Comparison of ENCODE assay signal across 8 cellular contexts in the genomic region with DNA sequence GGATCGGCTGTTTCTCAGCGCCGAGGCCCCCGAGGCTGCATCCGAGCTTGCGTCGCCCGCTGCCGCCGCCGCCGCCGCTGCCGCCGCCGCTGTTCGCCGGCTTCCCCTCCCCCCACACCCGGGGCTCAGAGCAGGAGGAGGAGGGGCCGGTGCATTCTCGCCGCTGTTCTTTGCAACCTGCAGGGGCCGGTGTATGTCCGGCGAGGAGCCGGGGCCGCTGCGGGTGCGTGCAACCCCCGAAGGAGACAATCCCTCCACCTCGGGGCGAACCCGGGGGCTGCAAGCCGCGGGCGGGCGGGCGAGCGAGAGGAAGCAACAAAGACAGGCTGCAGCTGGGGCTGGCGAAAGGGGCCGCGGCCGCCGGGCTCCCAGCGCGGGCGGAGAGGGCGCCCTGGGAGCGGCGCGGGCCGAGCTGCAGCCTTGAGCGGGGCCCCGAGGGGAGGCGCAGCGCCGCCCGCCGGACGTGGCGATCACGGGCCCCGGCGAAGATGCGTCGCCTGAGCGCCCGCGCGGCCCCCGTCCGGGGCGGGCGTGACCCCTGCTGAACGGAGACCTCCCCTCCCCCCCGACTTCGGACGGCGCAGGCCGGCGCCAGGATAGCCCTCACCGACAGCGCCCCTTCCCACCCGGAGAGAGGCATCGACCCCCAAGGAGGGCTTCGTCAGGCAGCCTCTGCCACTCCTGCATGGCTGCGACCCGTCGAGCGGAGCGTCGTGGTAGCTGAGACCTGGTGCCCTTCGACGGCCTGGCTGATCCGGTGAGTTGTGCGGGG. TPM values are rescaled to one million over a fixed set of nuclear protein-coding genes. Genes with fewer than 3 reads are reported as not detected.
DNase-seq lines count a peak whose midpoint lies in the region; ATAC-seq, FAIRE-seq and TF ChIP-seq lines count a peak whose summit lies in the region.

No MANE protein-coding gene starts in this region.

- TF ChIP-seq EP300 in upper lobe of left lung (IDR thresholded peaks at IDR 0.05): no peak

- H3K36me3 ChIP-seq in pancreas (no peaks in the 10 kb centered on the region), upper lobe of left lung (no peaks in the 10 kb centered on the region)

- H3K27ac ChIP-seq in pancreas: peak overlapping the region in 3 of 4 donors; percentile 28 to 48 (median 44)
- peak overlapping the region in 2 of 4 donors; percentile 25 to 72 for H3K27ac ChIP-seq in upper lobe of left lung

- H3K4me3 ChIP-seq in pancreas (peak overlapping the region; percentile 51 to 69 (median 61)), upper lobe of left lung (peak overlapping the region; percentile 54 to 82 (median 78))

- TF ChIP-seq POLR2A in upper lobe of left lung (IDR thresholded peaks at IDR 0.05): no peak

- peaks cover 0 to 15% (median 12%) of the 10 kb centered on the region in 3 donors for H3K4me1 ChIP-seq in pancreas
- H3K4me1 ChIP-seq in upper lobe of left lung: peaks cover 8 to 52% (median 17%) of the 10 kb centered on the region in 4 donors

- FAIRE-seq in pancreas (lab: Jason Lieb, UNC): no peak

- in situ Hi-C loops in ACHN (cut with HindIII; ENCODE audit: low pct_ligation_motif_present, low pct_unique_long_range_greater_than_20kb, low sequenced_read_pairs): no loop called here

- 1 to 2% methylated on average over 49 to 96 of the region's 96 CpGs for WGBS in pancreas, 2 donors
- 3% methylated on average over 61 of the region's 96 CpGs; no CpG with 5 or more reads in 1 of the 2 donors for WGBS in upper lobe of left lung, 2 donors

- TF ChIP-seq CTCF in pancreas (IDR thresholded peaks at IDR 0.05) (peak in 1 of 4 donors; percentile 3), upper lobe of left lung (IDR thresholded peaks at IDR 0.05) (peak in 4 of 6 experiments; percentile 29 to 51 (median 46))

- ATAC-seq in GM18517 (IDR thresholded peaks at IDR 0.05; ENCODE audit: unreplicated experiment) (peak; percentile 24), HG03354 (IDR thresholded peaks at IDR 0.05; ENCODE audit: poor library complexity, severe bottlenecking, unreplicated experiment) (peak; percentile 35), pancreas (peak; percentile 18 to 46 (median 37)), upper lobe of left lung (ENCODE audit: low FRiP score in 2 of 2) (peak in 1 of 2 donors; percentile 2)

- H3K9me3 ChIP-seq in pancreas (no peaks in the 10 kb centered on the region), upper lobe of left lung (no peaks in the 10 kb centered on the region)

- intact Hi-C loops in pancreas (cut with DNase I): loop anchor here in 1 of 3 donors (10.0 kb wide), 1 partner anchor 110 kb away; no protein-coding TSS in a partner anchor

- H3K27me3 ChIP-seq in pancreas: no peaks in the 10 kb centered on the region
- H3K27me3 ChIP-seq in upper lobe of left lung: peaks cover 0 to 23% (median 6%) of the 10 kb centered on the region in 4 donors

- DNase-seq in ACHN: peak; percentile 73
- DNase-seq in OCI-M1 (lab: John Stamatoyannopoulos, UW): peak; percentile 80
- DNase-seq in activated effector memory CD4-positive, alpha-beta T cell treated with anti-CD3 and anti-CD28 coated beads, Interleukin-2, amount 50 U/mL, for 16 hours: peak; percentile 85
- DNase-seq in glomerular visceral epithelial cell (ENCODE audit: extremely low spot score): peak; percentile 35
- peak; percentile 71 to 87 (median 78) for DNase-seq in pancreas
- DNase-seq in upper lobe of left lung: peak; percentile 56 to 92

RNA-seq across cellular contexts. Expression of a gene that starts 0.7 kb away (rescaled TPM):
- total RNA-seq in pancreas: 1 to 10 TPM; 2.1 to 4.3 (median 3.3) TPM
- polyA plus RNA-seq in pancreas: 10 to 100 TPM in 1 of 2 donors, 1 to 10 TPM in 1; 5.6 to 14.6 TPM
- 1 to 10 TPM; 1.0 to 7.3 (median 3.7) TPM for total RNA-seq in upper lobe of left lung

Comparison
In these comparisons a context has a peak if more than half of its experiments do, and no peak if none do; other contexts are left out.
1. DNase-seq: peak in every context shown above with its lines; median percentile 85 in activated effector memory CD4-positive, alpha-beta T cell treated with anti-CD3 and anti-CD28 coated beads, Interleukin-2, amount 50 U/mL, for 16 hours; 80 in OCI-M1; 78 in pancreas; 74 in upper lobe of left lung; 73 in ACHN; 35 in glomerular visceral epithelial cell.